Comparison of ENCODE assay signal across 10 cellular contexts in genomic region chr3:122005033-122005565, GRCh38. TPM values are rescaled to one million over a fixed set of nuclear protein-coding genes. Genes with fewer than 3 reads are reported as not detected.
A peak's percentile ranks its signal among the peaks of the same experiment; 100 is the strongest.
DNase-seq lines count a peak whose midpoint lies in the region; ATAC-seq lines count a peak whose summit lies in the region.
"Had no signal": no experiment of that assay in that cellular context is flagged by ENCODE, and none has a peak within 500 bp of the region (broad histone marks: within the 10 kb centered on the region; RNA-seq: fewer than 3 reads in every experiment).

No MANE protein-coding gene starts in this region.

- no peaks in the 10 kb centered on the region for H3K9me3 ChIP-seq in Karpas-422 (ENCODE audit: low read length)
- H3K9me3 ChIP-seq: esophagus squamous epithelium had no signal

- H3K4me1 ChIP-seq in Karpas-422 (ENCODE audit: low read length), result peaks cover 32% of the 10 kb centered on the region

- no peaks in the 10 kb centered on the region for H3K79me2 ChIP-seq in Karpas-422 (ENCODE audit: low read length)

- no peak overlapping the region for H3K9ac ChIP-seq in Karpas-422 (ENCODE audit: low read length)

- DNase-seq in left kidney (ENCODE audit: low read depth, low spot score), result peak; percentile 25
- DNase-seq in Karpas-422, result no peak
- DNase-seq in stimulated activated CD8-positive, alpha-beta memory T cell treated with anti-CD3 and anti-CD28 coated beads, Interleukin-4, amount 100 ng/mL, for 48 hours, result no peak
- DNase-seq in inferior parietal cortex (ENCODE audit: extremely low spot score), result no peak
- DNase-seq: esophagus squamous epithelium, NCI-H187 treated with DMSO at 0.1 percent for 48 hours, SW 1271 had no signal

- H4K20me1 ChIP-seq in Karpas-422 (ENCODE audit: insufficient read depth, low read depth, low read length), result no peaks in the 10 kb centered on the region

- no peaks in the 10 kb centered on the region for H3K27me3 ChIP-seq in Karpas-422 (ENCODE audit: low read length)
- H3K27me3 ChIP-seq: esophagus squamous epithelium had no signal

- H3K4me3 ChIP-seq in Karpas-422 (ENCODE audit: low read length), result no peak overlapping the region
- H3K4me3 ChIP-seq: esophagus squamous epithelium had no signal

- no peak overlapping the region for H3K4me2 ChIP-seq in Karpas-422 (ENCODE audit: low read depth, low read length, poor library complexity, severe bottlenecking)

- H3K9me2 ChIP-seq in Karpas-422 (replicated peaks; ENCODE audit: insufficient read depth, low read length), result no peaks in the 10 kb centered on the region

- no peak overlapping the region for H2AFZ ChIP-seq in Karpas-422 (ENCODE audit: low read length)

- peak; percentile 51 for ATAC-seq in GM18502 (IDR thresholded peaks at IDR 0.05; ENCODE audit: poor library complexity, unreplicated experiment)
- peak; percentile 45 for ATAC-seq in GM21381 (IDR thresholded peaks at IDR 0.05; ENCODE audit: unreplicated experiment)
- peak; percentile 38 for ATAC-seq in HG03521 (IDR thresholded peaks at IDR 0.05; ENCODE audit: unreplicated experiment)

- H3K36me3 ChIP-seq in Karpas-422 (ENCODE audit: insufficient read depth, low read length), result no peaks in the 10 kb centered on the region

- no peak overlapping the region for H3K27ac ChIP-seq in Karpas-422 (ENCODE audit: low read length)
- H3K27ac ChIP-seq: esophagus squamous epithelium had no signal

RNA-seq across cellular contexts. Expression of gene ILDR1, which starts 16.9 kb away (rescaled TPM):
- total RNA-seq in Karpas-422 (2014; rRNA removed; shearing (Covaris generic); ENCODE audit: low replicate concordance), result 0.52 and 0.76 TPM in 2 replicates

RNA-seq across cellular contexts. Expression of gene CD86, which starts 50.1 kb away (rescaled TPM):
- 8.5 and 24.4 TPM in 2 replicates for total RNA-seq in Karpas-422 (2014; rRNA removed; shearing (Covaris generic); ENCODE audit: low replicate concordance)
